In genomic region chr3:156674911-156675743, GRCh38 we compare ENCODE assay signal across 8 cellular contexts. TPM values are rescaled to one million over a fixed set of nuclear protein-coding genes. Genes with fewer than 3 reads are reported as not detected.
DNase-seq lines count a peak whose midpoint lies in the region; ATAC-seq, FAIRE-seq and TF ChIP-seq lines count a peak whose summit lies in the region.

No MANE protein-coding gene starts in this region.

- DNase-seq in GM12892 (ENCODE audit: insufficient read length) = peak; percentile 23
- peak; percentile 14 for DNase-seq in MV-4-11 (lab: John Stamatoyannopoulos, UW)
- peak; percentile 42 for DNase-seq in activated CD4-positive, alpha-beta T cell treated with anti-CD3 and anti-CD28 coated beads, Interleukin-2, amount 10 ng/mL, durations not matched to agents 7 days and 5 days
- peak in 9 of 10 donors; percentile 15 to 62 (median 45) for DNase-seq in dorsolateral prefrontal cortex
- peak; percentile 68 to 82 (median 74) for DNase-seq in right lobe of liver
- peak; percentile 41 for DNase-seq in stimulated activated CD4-positive, alpha-beta T cell treated with anti-CD3 and anti-CD28 coated beads, Interleukin-4, amount 100 ng/mL, for 1 hour

- FAIRE-seq in GM12892 (lab: Jason Lieb, UNC) = peak; percentile 58

- TF ChIP-seq CTCF in dorsolateral prefrontal cortex (IDR thresholded peaks at IDR 0.05 in 54 of 56, conservative IDR thresholded peaks at IDR 0.05 in 2 of 56; ENCODE audit: low read depth in 1 of 56, partially characterized antibody in 56 of 56) (peak in 41 of 56 donors; percentile 7 to 60 (median 34)), right lobe of liver (IDR thresholded peaks at IDR 0.05) (peak in 3 of 4 donors; percentile 28 to 40 (median 39))

- ATAC-seq in right lobe of liver (peak; percentile 13 to 33 (median 22)), GM21529 (IDR thresholded peaks at IDR 0.05; ENCODE audit: unreplicated experiment) (no peak), HG03039 (IDR thresholded peaks at IDR 0.05; ENCODE audit: unreplicated experiment) (no peak)

- H3K27me3 Mint-ChIP-seq in activated CD4-positive, alpha-beta T cell treated with anti-CD3 and anti-CD28 coated beads, Interleukin-2, amount 10 ng/mL, durations not matched to agents 7 days and 5 days = no peaks in the 10 kb centered on the region

- peak overlapping the region; percentile 98 for H3K27ac Mint-ChIP-seq in activated CD4-positive, alpha-beta T cell treated with anti-CD3 and anti-CD28 coated beads, Interleukin-2, amount 10 ng/mL, durations not matched to agents 7 days and 5 days

- H3K27ac ChIP-seq in dorsolateral prefrontal cortex (peak overlapping the region; percentile 65 to 97 (median 93)), right lobe of liver (peak overlapping the region; percentile 92 to 94 (median 93))

- WGBS in right lobe of liver (ENCODE audit: insufficient coverage, low coverage, low lambda C conversion rate, missing lambda C conversion rate) = under 1% methylated on average over 46 of the region's 84 CpGs

- H3K4me1 Mint-ChIP-seq in activated CD4-positive, alpha-beta T cell treated with anti-CD3 and anti-CD28 coated beads, Interleukin-2, amount 10 ng/mL, durations not matched to agents 7 days and 5 days = peaks cover 55% of the 10 kb centered on the region

- peaks cover 0 to 16% (median 6%) of the 10 kb centered on the region in 4 donors for H3K36me3 ChIP-seq in right lobe of liver

- CTCF ChIA-PET in activated CD4-positive, alpha-beta T cell treated with anti-CD3 and anti-CD28 coated beads, Interleukin-2, amount 10 ng/mL, durations not matched to agents 7 days and 5 days (lab: Charles Lee) = interaction anchor here (0.8 to 4.2 kb wide), 16 partner anchors 8 to 485 kb away, joined by 3 to 28 read pairs (median 4); partner anchors contain the start of genes CCNL1 and SSR3

- intact Hi-C loops in dorsolateral prefrontal cortex (cut with DNase I) (loop anchor here (1.0 to 10.0 kb wide), 8 partner anchors 120 to 520 kb away; partner anchors contain the start of gene SSR3 (in 2 of the 2)), right lobe of liver (cut with DNase I) (loop anchor here (10.0 kb wide), 3 partner anchors 120 to 460 kb away; partner anchors contain the start of gene SSR3 (in 2 of the 2))

- no peaks in the 10 kb centered on the region for H3K9me3 Mint-ChIP-seq in activated CD4-positive, alpha-beta T cell treated with anti-CD3 and anti-CD28 coated beads, Interleukin-2, amount 10 ng/mL, durations not matched to agents 7 days and 5 days

- POLR2A ChIA-PET in activated CD4-positive, alpha-beta T cell treated with anti-CD3 and anti-CD28 coated beads, Interleukin-2, amount 10 ng/mL, durations not matched to agents 7 days and 5 days (lab: Charles Lee) = interaction anchor here (0.7 to 1.5 kb wide), 4 partner anchors 10 to 139 kb away, joined by 3 to 5 read pairs (median 4); partner anchors contain the start of gene SSR3

- peaks cover 39% of the 10 kb centered on the region for H3K36me3 Mint-ChIP-seq in activated CD4-positive, alpha-beta T cell treated with anti-CD3 and anti-CD28 coated beads, Interleukin-2, amount 10 ng/mL, durations not matched to agents 7 days and 5 days (ENCODE audit: low read depth)

- peak overlapping the region; percentile 66 to 98 (median 89) for H3K4me3 ChIP-seq in dorsolateral prefrontal cortex
- peak overlapping the region; percentile 72 to 89 (median 78) for H3K4me3 ChIP-seq in right lobe of liver

- H3K4me3 Mint-ChIP-seq in activated CD4-positive, alpha-beta T cell treated with anti-CD3 and anti-CD28 coated beads, Interleukin-2, amount 10 ng/mL, durations not matched to agents 7 days and 5 days = peak overlapping the region; percentile 95

- H3K4me1 ChIP-seq in right lobe of liver = peaks cover 0 to 20% (median 7%) of the 10 kb centered on the region in 4 donors

- TF ChIP-seq POLR2A in GM12892 (IDR thresholded peaks at IDR 0.05; ENCODE audit: low read depth, low read length) (no peak), right lobe of liver (IDR thresholded peaks at IDR 0.05) (no peak)

- H3K9me3 ChIP-seq in right lobe of liver = no peaks in the 10 kb centered on the region

- H3K27me3 ChIP-seq in dorsolateral prefrontal cortex = no peaks in the 10 kb centered on the region
- H3K27me3 ChIP-seq in right lobe of liver = no peaks in the 10 kb centered on the region

RNA-seq across cellular contexts. Expression of gene TIPARP, which starts 0.7 kb away (rescaled TPM):
- 29.5 TPM for polyA plus RNA-seq in GM12892 (2012; ENCODE audit: missing spikeins)
- 10 to 100 TPM; 58.0 to 66.0 TPM for total RNA-seq in activated CD4-positive, alpha-beta T cell treated with anti-CD3 and anti-CD28 coated beads, Interleukin-2, amount 10 ng/mL, durations not matched to agents 7 days and 5 days
- total RNA-seq in dorsolateral prefrontal cortex (10 to 100 TPM; 13.7 to 81.5 (median 24.6) TPM), right lobe of liver (10 to 100 TPM; 10.2 to 19.5 (median 16.4) TPM)

Comparison
In these comparisons a context has a peak if more than half of its experiments do, and no peak if none do; other contexts are left out.
1. DNase-seq: peak in every context shown above with its lines; median percentile 74 in right lobe of liver; 45 in dorsolateral prefrontal cortex; 42 in activated CD4-positive, alpha-beta T cell treated with anti-CD3 and anti-CD28 coated beads, Interleukin-2, amount 10 ng/mL, durations not matched to agents 7 days and 5 days; 41 in stimulated activated CD4-positive, alpha-beta T cell treated with anti-CD3 and anti-CD28 coated beads, Interleukin-4, amount 100 ng/mL, for 1 hour; 23 in GM12892; 14 in MV-4-11.
2. ATAC-seq: peak in right lobe of liver (4 of 4); none in GM21529 (single experiment) and HG03039 (single experiment).